10 cellular contexts compared by ENCODE assay signal in the genomic region with DNA sequence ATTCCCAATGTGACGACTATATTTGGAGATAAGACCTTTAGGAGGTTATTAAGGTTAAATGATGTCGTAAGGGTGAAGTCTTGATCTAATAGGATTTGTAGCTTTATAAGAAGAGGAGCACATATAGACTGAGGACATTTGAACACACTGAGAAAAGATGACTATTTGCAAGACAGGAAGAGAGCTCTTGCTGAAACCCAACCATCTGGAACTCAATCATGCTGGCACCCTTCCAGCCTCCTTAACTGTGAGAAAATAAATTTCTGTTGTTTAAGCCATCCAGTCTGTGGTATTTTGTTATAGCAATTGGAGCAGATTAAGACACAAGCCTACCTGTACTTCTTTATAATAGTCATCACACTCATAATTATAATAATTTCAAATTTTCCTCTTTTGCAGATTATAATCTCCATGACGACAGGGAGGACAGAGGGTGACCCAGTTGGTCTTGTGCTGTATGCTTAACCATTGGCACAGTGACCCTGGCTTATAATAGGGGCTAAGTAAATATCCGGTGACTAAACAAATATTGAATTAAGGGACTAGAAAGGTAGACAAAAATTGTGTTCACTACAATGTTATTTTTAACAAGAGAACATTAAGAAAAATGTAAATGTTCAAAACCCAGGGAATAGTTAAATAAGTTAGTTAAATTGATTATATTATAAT.
A peak's percentile ranks its signal among the peaks of the same experiment; 100 is the strongest.
DNase-seq lines count a peak whose midpoint lies in the region; TF ChIP-seq lines count a peak whose summit lies in the region.
"Had no signal": no experiment of that assay in that cellular context is flagged by ENCODE, and none has a peak within 500 bp of the region (broad histone marks: within the 10 kb centered on the region; RNA-seq: fewer than 3 reads in every experiment).

No MANE protein-coding gene starts in this region.

- in situ Hi-C loops in HAP-1 (cut with MboI; ENCODE audit: low sequenced_read_pairs): no loop called here

- H3K4me1 ChIP-seq in HAP-1: no peaks in the 10 kb centered on the region

- H3K27me3 ChIP-seq in HAP-1 (ENCODE audit: low read depth): no peaks in the 10 kb centered on the region
- H3K27me3 ChIP-seq: MG63 had no signal

- H3K4me3 ChIP-seq in AG10803 (ENCODE audit: low read length) (no peak overlapping the region), HFF-Myc (replicated peaks; ENCODE audit: low read depth, low read length) (no peak overlapping the region), HAP-1 (no peak overlapping the region)
- H3K4me3 ChIP-seq: MG63, SK-N-MC had no signal

- CTCF ChIA-PET in GM10248 (lab: Yijun Ruan, JAX): no interaction called here

- POLR2A ChIA-PET in GM10248 (lab: Yijun Ruan, JAX): no interaction called here

- peak; percentile 29 for DNase-seq in AG10803 (ENCODE audit: low read depth)
- DNase-seq in HFF-Myc (ENCODE audit: extremely low read depth, low read depth): peak; percentile 11
- DNase-seq in NCI-H69 (lab: John Stamatoyannopoulos, UW): peak; percentile 97
- DNase-seq in fibroblast of gingiva (ENCODE audit: low read depth): peak; percentile 61
- DNase-seq in HAP-1 (ENCODE audit: low spot score in 2 of 2): no peak
- no peak for DNase-seq in GM10248 (ENCODE audit: extremely low spot score)
- DNase-seq in SW 1271 (lab: John Stamatoyannopoulos, UW): no peak
- no peak for DNase-seq in OCI-M1 (lab: John Stamatoyannopoulos, UW)
- DNase-seq: MG63 had no signal

- no peak for TF ChIP-seq CTCF in AG10803 (conservative IDR thresholded peaks at IDR 0.05; ENCODE audit: low read length)
- no peak for TF ChIP-seq CTCF in HFF-Myc (IDR thresholded peaks at IDR 0.05; ENCODE audit: low read depth, low read length, missing control alignments)
- TF ChIP-seq CTCF in GM10248 (IDR thresholded peaks at IDR 0.05; ENCODE audit: control extremely low read depth, extremely low read depth, low read depth, missing control alignments): no peak

- no peaks in the 10 kb centered on the region for H3K36me3 ChIP-seq in HAP-1 (replicated peaks)
- H3K36me3 ChIP-seq: MG63 had no signal

- H3K9me3 ChIP-seq in HAP-1: no peaks in the 10 kb centered on the region
- H3K9me3 ChIP-seq: MG63 had no signal

Comparison
In these comparisons a context has a peak if more than half of its experiments do, and no peak if none do; other contexts are left out.
1. DNase-seq: peak in AG10803 (single experiment), HFF-Myc (single experiment), NCI-H69 (single experiment) and fibroblast of gingiva (single experiment); none in HAP-1 (0 of 2), GM10248 (single experiment), SW 1271 (0 of 2) and OCI-M1 (single experiment).